In genomic region chr1:53340660-53341520, GRCh38 we compare ENCODE assay signal across 20 cellular contexts. TPM values are rescaled to one million over a fixed set of nuclear protein-coding genes. Genes with fewer than 3 reads are reported as not detected.
DNase-seq lines count a peak whose midpoint lies in the region; ATAC-seq lines count a peak whose summit lies in the region.
"Had no signal": no experiment of that assay in that cellular context is flagged by ENCODE, and none has a peak within 500 bp of the region (broad histone marks: within the 10 kb centered on the region; RNA-seq: fewer than 3 reads in every experiment).

No MANE protein-coding gene starts in this region.

- H3K4me3 Mint-ChIP-seq in activated CD4-positive, alpha-beta T cell treated with anti-CD3 and anti-CD28 coated beads, Interleukin-2, amount 10 ng/mL, durations not matched to agents 24 days and 14 days: no peak overlapping the region
- no peak overlapping the region for H3K4me3 Mint-ChIP-seq in activated T-helper 2 cell treated with anti-CD3 and anti-CD28 coated beads, Interferon-gamma antibody, Interleukin-2, Interleukin-4, amounts not matched to agents 10 μg/mL and 5 μg/mL and 100 μg/mL, durations not matched to agents 14 hours and 24 hours and 36 hours (ENCODE audit: low read depth)
- H3K4me3 Mint-ChIP-seq: CD4-positive, CD25-positive, alpha-beta regulatory T cell; memory B cell; neural crest cell had no signal

- H3K9me3 Mint-ChIP-seq in activated CD4-positive, alpha-beta T cell treated with anti-CD3 and anti-CD28 coated beads, Interleukin-2, amount 10 ng/mL, durations not matched to agents 24 days and 14 days: peaks cover 7% of the 10 kb centered on the region
- peaks cover 10% of the 10 kb centered on the region for H3K9me3 Mint-ChIP-seq in activated T-helper 2 cell treated with anti-CD3 and anti-CD28 coated beads, Interferon-gamma antibody, Interleukin-2, Interleukin-4, amounts not matched to agents 10 μg/mL and 5 μg/mL and 100 μg/mL, durations not matched to agents 14 hours and 24 hours and 36 hours
- H3K9me3 Mint-ChIP-seq: memory B cell, neural crest cell had no signal

- no peaks in the 10 kb centered on the region for H3K27me3 Mint-ChIP-seq in activated CD4-positive, alpha-beta T cell treated with anti-CD3 and anti-CD28 coated beads, Interleukin-2, amount 10 ng/mL, durations not matched to agents 24 days and 14 days
- no peaks in the 10 kb centered on the region for H3K27me3 Mint-ChIP-seq in activated T-helper 2 cell treated with anti-CD3 and anti-CD28 coated beads, Interferon-gamma antibody, Interleukin-2, Interleukin-4, amounts not matched to agents 10 μg/mL and 5 μg/mL and 100 μg/mL, durations not matched to agents 14 hours and 24 hours and 36 hours (ENCODE audit: low read depth)
- H3K27me3 Mint-ChIP-seq: CD4-positive, CD25-positive, alpha-beta regulatory T cell; memory B cell had no signal

- intact Hi-C loops in activated CD4-positive, alpha-beta T cell treated with anti-CD3 and anti-CD28 coated beads, Interleukin-2, amount 10 ng/mL, durations not matched to agents 24 days and 14 days (cut with micrococcal nuclease): loop anchor here (1.0 kb wide), 1 partner anchor 27 kb away; no protein-coding TSS in a partner anchor
- intact Hi-C loops in activated T-helper 2 cell treated with anti-CD3 and anti-CD28 coated beads, Interferon-gamma antibody, Interleukin-2, Interleukin-4, amounts not matched to agents 10 μg/mL and 5 μg/mL and 100 μg/mL, durations not matched to agents 14 hours and 24 hours and 36 hours (cut with micrococcal nuclease): no loop called here

- no peak for DNase-seq in activated CD4-positive, alpha-beta T cell treated with anti-CD3 and anti-CD28 coated beads, Interleukin-2, amount 10 ng/mL, durations not matched to agents 24 days and 14 days
- DNase-seq in activated CD4-positive, alpha-beta T cell treated with anti-CD3 and anti-CD28 coated beads for 1 hour: no peak
- peak; percentile 4 for DNase-seq in activated T-helper 2 cell treated with anti-CD3 and anti-CD28 coated beads, Interferon-gamma antibody, Interleukin-2, Interleukin-4, amounts not matched to agents 10 μg/mL and 5 μg/mL and 100 μg/mL, durations not matched to agents 14 hours and 24 hours and 36 hours (ENCODE audit: low spot score)
- DNase-seq in mesenteric fat pad (ENCODE audit: low spot score) (peak; percentile 75), DMS53 (lab: John Stamatoyannopoulos, UW) (no peak)
- peak; percentile 31 for DNase-seq in stimulated activated naive CD8-positive, alpha-beta T cell treated with anti-CD3 and anti-CD28 coated beads, Interleukin-15, Interleukin-2, amounts not matched to agents 100 U/mL and 50 U/mL, for 24 hours
- DNase-seq: CD4-positive, CD25-positive, alpha-beta regulatory T cell; EL; foreskin fibroblast; MG63; NCI-H2029 treated with DMSO at 0.1 percent for 48 hours; NCI-H774; sigmoid colon; SW 1271; WERI-Rb-1 had no signal

- ATAC-seq in stimulated activated naive CD8-positive, alpha-beta T cell treated with anti-CD3 and anti-CD28 coated beads, Interleukin-15, Interleukin-2, amounts not matched to agents 100 U/mL and 50 U/mL, for 24 hours: peak; percentile 69
- ATAC-seq in HG02759 (IDR thresholded peaks at IDR 0.05; ENCODE audit: unreplicated experiment): no peak
- no peak for ATAC-seq in HG03571 (IDR thresholded peaks at IDR 0.05; ENCODE audit: unreplicated experiment)
- ATAC-seq: A549 had no signal

- H3K36me3 Mint-ChIP-seq in activated CD4-positive, alpha-beta T cell treated with anti-CD3 and anti-CD28 coated beads, Interleukin-2, amount 10 ng/mL, durations not matched to agents 24 days and 14 days (ENCODE audit: low read depth): peaks cover 19% of the 10 kb centered on the region
- peaks cover 11% of the 10 kb centered on the region for H3K36me3 Mint-ChIP-seq in activated T-helper 2 cell treated with anti-CD3 and anti-CD28 coated beads, Interferon-gamma antibody, Interleukin-2, Interleukin-4, amounts not matched to agents 10 μg/mL and 5 μg/mL and 100 μg/mL, durations not matched to agents 14 hours and 24 hours and 36 hours (ENCODE audit: low read depth)
- H3K36me3 Mint-ChIP-seq: memory B cell had no signal

- peaks cover 8% of the 10 kb centered on the region for H3K4me1 Mint-ChIP-seq in activated CD4-positive, alpha-beta T cell treated with anti-CD3 and anti-CD28 coated beads, Interleukin-2, amount 10 ng/mL, durations not matched to agents 24 days and 14 days
- peaks cover 5% of the 10 kb centered on the region for H3K4me1 Mint-ChIP-seq in activated T-helper 2 cell treated with anti-CD3 and anti-CD28 coated beads, Interferon-gamma antibody, Interleukin-2, Interleukin-4, amounts not matched to agents 10 μg/mL and 5 μg/mL and 100 μg/mL, durations not matched to agents 14 hours and 24 hours and 36 hours (ENCODE audit: low read depth)
- H3K4me1 Mint-ChIP-seq: neural crest cell had no signal

- peak overlapping the region; percentile 39 for H3K27ac Mint-ChIP-seq in activated CD4-positive, alpha-beta T cell treated with anti-CD3 and anti-CD28 coated beads, Interleukin-2, amount 10 ng/mL, durations not matched to agents 24 days and 14 days
- H3K27ac Mint-ChIP-seq in activated T-helper 2 cell treated with anti-CD3 and anti-CD28 coated beads, Interferon-gamma antibody, Interleukin-2, Interleukin-4, amounts not matched to agents 10 μg/mL and 5 μg/mL and 100 μg/mL, durations not matched to agents 14 hours and 24 hours and 36 hours: no peak overlapping the region
- H3K27ac Mint-ChIP-seq: CD4-positive, CD25-positive, alpha-beta regulatory T cell had no signal

RNA-seq across cellular contexts. Expression of gene LRP8, which starts 13.0 kb away (rescaled TPM):
- total RNA-seq in activated CD4-positive, alpha-beta T cell treated with anti-CD3 and anti-CD28 coated beads, Interleukin-2, amount 10 ng/mL, durations not matched to agents 24 days and 14 days: 76.8 and 81.6 TPM in 2 replicates
- 78.0 and 82.1 TPM in 2 replicates for total RNA-seq in activated T-helper 2 cell treated with anti-CD3 and anti-CD28 coated beads, Interferon-gamma antibody, Interleukin-2, Interleukin-4, amounts not matched to agents 10 μg/mL and 5 μg/mL and 100 μg/mL, durations not matched to agents 14 hours and 24 hours and 36 hours
- total RNA-seq in mesenteric fat pad: 9.9 TPM

Comparison
In these comparisons a context has a peak if more than half of its experiments do, and no peak if none do; other contexts are left out.
1. DNase-seq: peak in activated T-helper 2 cell treated with anti-CD3 and anti-CD28 coated beads, Interferon-gamma antibody, Interleukin-2, Interleukin-4, amounts not matched to agents 10 μg/mL and 5 μg/mL and 100 μg/mL, durations not matched to agents 14 hours and 24 hours and 36 hours (single experiment), mesenteric fat pad (single experiment) and stimulated activated naive CD8-positive, alpha-beta T cell treated with anti-CD3 and anti-CD28 coated beads, Interleukin-15, Interleukin-2, amounts not matched to agents 100 U/mL and 50 U/mL, for 24 hours (single experiment); none in activated CD4-positive, alpha-beta T cell treated with anti-CD3 and anti-CD28 coated beads, Interleukin-2, amount 10 ng/mL, durations not matched to agents 24 days and 14 days (single experiment), activated CD4-positive, alpha-beta T cell treated with anti-CD3 and anti-CD28 coated beads for 1 hour (single experiment) and DMS53 (single experiment).